Comparison of ENCODE assay signal across 15 cellular contexts in the genomic region with DNA sequence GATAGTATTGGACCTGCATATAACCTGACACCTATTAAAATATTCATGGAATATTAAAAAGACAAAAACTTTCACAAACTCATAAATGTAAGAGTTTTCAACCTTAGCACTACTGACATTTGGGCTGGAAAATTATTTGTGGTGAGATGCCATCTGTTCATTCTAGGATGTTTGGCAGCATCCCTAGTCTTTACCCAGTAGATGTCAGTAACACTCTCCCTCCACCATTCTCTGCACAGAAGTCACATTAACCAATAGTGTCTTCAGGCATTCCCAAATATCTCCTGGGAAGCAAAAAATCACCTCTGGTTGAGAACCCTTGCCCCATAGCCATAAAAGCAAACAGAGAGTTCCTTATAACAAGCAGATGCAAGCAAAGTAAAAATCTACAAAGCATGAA. TPM values are rescaled to one million over a fixed set of nuclear protein-coding genes. Genes with fewer than 3 reads are reported as not detected.
DNase-seq lines count a peak whose midpoint lies in the region; ATAC-seq and TF ChIP-seq lines count a peak whose summit lies in the region.
"Had no signal": no experiment of that assay in that cellular context is flagged by ENCODE, and none has a peak within 500 bp of the region (broad histone marks: within the 10 kb centered on the region; RNA-seq: fewer than 3 reads in every experiment).

No MANE protein-coding gene starts in this region.

- H2BK15ac ChIP-seq in neuronal stem cell (ENCODE audit: low read length): no peak overlapping the region

- no peak overlapping the region for H2BK12ac ChIP-seq in neuronal stem cell (ENCODE audit: low read length)

- H2BK120ac ChIP-seq in neuronal stem cell (ENCODE audit: low read depth, low read length): no peak overlapping the region

- no peak overlapping the region for H2AFZ ChIP-seq in neuronal stem cell (ENCODE audit: low read length)

- intact Hi-C loops in spleen (cut with DNase I; ENCODE audit: low total_unique reads): no loop called here
- intact Hi-C loops in prostate gland (cut with DNase I): no loop called here

- H3K14ac ChIP-seq in neuronal stem cell (ENCODE audit: low read length): no peak overlapping the region

- ATAC-seq in HG02973 (IDR thresholded peaks at IDR 0.05; ENCODE audit: unreplicated experiment): no peak
- ATAC-seq: naive thymus-derived CD8-positive, alpha-beta T cell; stimulated activated memory B cell treated with anti-CD40 and anti-IgM and Interleukin-4, amounts not matched to agents 10 μg/mL and 1 μg/mL and 100 μg/mL, for 72 hours had no signal

- no peaks in the 10 kb centered on the region for H3K79me1 ChIP-seq in neuronal stem cell (ENCODE audit: low read depth, low read length)

- H2BK5ac ChIP-seq in neuronal stem cell (ENCODE audit: low read length): no peak overlapping the region

- H3K9me3 ChIP-seq in neuronal stem cell (replicated peaks in 1 of 2; ENCODE audit: control insufficient read depth in 2 of 2, insufficient read depth in 1 of 2, low read depth in 1 of 2, low read length in 2 of 2) (no peaks in the 10 kb centered on the region), spleen (no peaks in the 10 kb centered on the region), prostate gland (no peaks in the 10 kb centered on the region)

- H3K4me3 ChIP-seq in neuronal stem cell (ENCODE audit: low read length in 2 of 2): no peak overlapping the region
- no peak overlapping the region for H3K4me3 ChIP-seq in spleen
- H3K4me3 ChIP-seq in prostate gland: no peak overlapping the region

- no peaks in the 10 kb centered on the region for H3K36me3 ChIP-seq in neuronal stem cell (replicated peaks in 1 of 2; ENCODE audit: control insufficient read depth in 2 of 2, insufficient read depth in 2 of 2, low read length in 2 of 2)
- H3K36me3 ChIP-seq in spleen: no peaks in the 10 kb centered on the region
- H3K36me3 ChIP-seq in prostate gland: no peaks in the 10 kb centered on the region

- H3K23ac ChIP-seq in neuronal stem cell (ENCODE audit: low read depth, low read length, poor library complexity): no peak overlapping the region

- no peak overlapping the region for H4K8ac ChIP-seq in neuronal stem cell (ENCODE audit: low read depth, low read length)

- H4K91ac ChIP-seq in neuronal stem cell (ENCODE audit: low read depth, low read length, poor library complexity): no peak overlapping the region

- TF ChIP-seq POLR2A in spleen (IDR thresholded peaks at IDR 0.05) (no peak), prostate gland (IDR thresholded peaks at IDR 0.05) (no peak)

- no peak overlapping the region for H3K4me2 ChIP-seq in neuronal stem cell (ENCODE audit: insufficient read depth, low read length, poor library complexity, severe bottlenecking)

- H3K27me3 ChIP-seq in neuronal stem cell (ENCODE audit: control insufficient read depth in 3 of 3, insufficient read depth in 3 of 3, low read depth in 1 of 3, low read length in 3 of 3): no peaks in the 10 kb centered on the region
- no peaks in the 10 kb centered on the region for H3K27me3 ChIP-seq in spleen (replicated peaks in 1 of 7)
- H3K27me3 ChIP-seq in prostate gland (replicated peaks; ENCODE audit: insufficient read depth): no peaks in the 10 kb centered on the region

- DNase-seq in NCI-H2081 (lab: John Stamatoyannopoulos, UW): peak; percentile 4 to 26
- DNase-seq in NCI-H2081 treated with DMSO at 0.1 percent for 48 hours (lab: John Stamatoyannopoulos, UW): no peak
- peak; percentile 57 for DNase-seq in NCI-H1694 (lab: John Stamatoyannopoulos, UW)
- DNase-seq in cerebellar cortex (ENCODE audit: low spot score): peak; percentile 83
- DNase-seq in neuronal stem cell (ENCODE audit: low spot score): peak; percentile 15
- no peak for DNase-seq in spleen
- DNase-seq in prostate gland (ENCODE audit: low spot score): no peak
- DNase-seq: activated B cell treated with CpG ODN at 0.5 μM for 24 hours; activated naive CD4-positive, alpha-beta T cell; IMR-90; naive thymus-derived CD8-positive, alpha-beta T cell had no signal

- H3K9ac ChIP-seq in neuronal stem cell (ENCODE audit: low read depth, low read length, poor library complexity): no peak overlapping the region

- H3K18ac ChIP-seq in neuronal stem cell (ENCODE audit: low read length): no peak overlapping the region

- no peak overlapping the region for H3K4ac ChIP-seq in neuronal stem cell (ENCODE audit: low read length)

- H3K27ac ChIP-seq in neuronal stem cell (replicated peaks; ENCODE audit: low read length): no peak overlapping the region
- H3K27ac ChIP-seq in spleen: no peak overlapping the region
- no peak overlapping the region for H3K27ac ChIP-seq in prostate gland

- H2AK5ac ChIP-seq in neuronal stem cell (ENCODE audit: low read depth, low read length): no peak overlapping the region

- TF ChIP-seq CTCF in spleen (IDR thresholded peaks at IDR 0.05 in 8 of 11, conservative IDR thresholded peaks at IDR 0.05 in 3 of 11) (no peak), prostate gland (IDR thresholded peaks at IDR 0.05) (no peak)

- no peaks in the 10 kb centered on the region for H3K4me1 ChIP-seq in neuronal stem cell (ENCODE audit: control insufficient read depth in 2 of 2, insufficient read depth in 1 of 2, low read depth in 1 of 2, low read length in 2 of 2)
- no peaks in the 10 kb centered on the region for H3K4me1 ChIP-seq in spleen
- H3K4me1 ChIP-seq in prostate gland (replicated peaks): no peaks in the 10 kb centered on the region

RNA-seq across cellular contexts. Expression of a gene that starts 41.4 kb away (rescaled TPM):
- 2.9 TPM for polyA plus RNA-seq in neuronal stem cell (2013, experiment 1 of 2)
- 2.9 TPM for polyA plus RNA-seq in neuronal stem cell (2013, experiment 2 of 2)
- total RNA-seq in spleen (1 to 10 TPM in 5 of 7 donors, under 1 TPM in 2; 0.34 to 7.7 (median 1.4) TPM), prostate gland (1 to 10 TPM in 1 of 2 donors, under 1 TPM in 1; 0.14 to 1.8 TPM)
- under 1 TPM in 1 of 3 donors, not detected in 2; 0.06 TPM for polyA plus RNA-seq in spleen
- total RNA-seq: activated B cell treated with CpG ODN at 0.5 μM for 24 hours; dermis microvascular lymphatic vessel endothelial cell; IMR-90; naive thymus-derived CD8-positive, alpha-beta T cell had no signal
- polyA plus RNA-seq: AG04450; IMR-90; naive thymus-derived CD8-positive, alpha-beta T cell had no signal

Comparison
In these comparisons a context has a peak if more than half of its experiments do, and no peak if none do; other contexts are left out.
1. DNase-seq: peak in NCI-H2081 (2 of 2), NCI-H1694 (single experiment), cerebellar cortex (single experiment) and neuronal stem cell (single experiment); none in NCI-H2081 treated with DMSO at 0.1 percent for 48 hours (single experiment), spleen (single experiment) and prostate gland (single experiment).